In genomic region chr10:7819126-7819470, GRCh38 we compare ENCODE assay signal across 8 cellular contexts. TPM values are rescaled to one million over a fixed set of nuclear protein-coding genes. Genes with fewer than 3 reads are reported as not detected.
DNase-seq lines count a peak whose midpoint lies in the region; TF ChIP-seq lines count a peak whose summit lies in the region.

No MANE protein-coding gene starts in this region.

- DNase-seq in NCI-H2227 (lab: John Stamatoyannopoulos, UW; ENCODE audit: unreplicated experiment) (peak; percentile 11), NCI-H2227 treated with DMSO at 0.1 percent for 48 hours (lab: John Stamatoyannopoulos, UW) (no peak), H7 (peak; percentile 49), esophagus muscularis mucosa (ENCODE audit: extremely low spot score) (no peak), tibial artery (peak in 1 of 2 donors; percentile 51)
- DNase-seq in activated CD4-positive, alpha-beta T cell treated with anti-CD3 and anti-CD28 coated beads, Interleukin-2, amount 50 U/mL, for 1 hour = peak; percentile 13

- TF ChIP-seq EP300 in esophagus muscularis mucosa (IDR thresholded peaks at IDR 0.05) = no peak

- H3K9me3 ChIP-seq in esophagus muscularis mucosa (no peaks in the 10 kb centered on the region), mucosa of rectum (ENCODE audit: control insufficient read depth in 2 of 2, low read length in 2 of 2) (no peaks in the 10 kb centered on the region), tibial artery (no peaks in the 10 kb centered on the region)

- TF ChIP-seq POLR2A in esophagus muscularis mucosa (IDR thresholded peaks at IDR 0.05; ENCODE audit: low read depth) = no peak

- under 1% methylated on average over 17 of the region's 17 CpGs for WGBS in esophagus muscularis mucosa

- H3K27me3 ChIP-seq in H7 (ENCODE audit: control insufficient read depth, insufficient read depth, low read length) = peaks cover 3% of the 10 kb centered on the region; the same call in 1 of the 2 replicates
- no peaks in the 10 kb centered on the region for H3K27me3 ChIP-seq in esophagus muscularis mucosa
- no peaks in the 10 kb centered on the region for H3K27me3 ChIP-seq in mucosa of rectum (ENCODE audit: control insufficient read depth in 2 of 2, insufficient read depth in 2 of 2, low read length in 2 of 2)
- H3K27me3 ChIP-seq in tibial artery = peaks cover 0 to 3% of the 10 kb centered on the region in 2 donors

- TF ChIP-seq CTCF in LNCAP (IDR thresholded peaks at IDR 0.05) (peak; percentile 51; the same call in 1 of the 2 replicates), esophagus muscularis mucosa (IDR thresholded peaks at IDR 0.05) (peak in 1 of 3 experiments; percentile 28), tibial artery (IDR thresholded peaks at IDR 0.05) (peak in 1 of 2 experiments; percentile 12)

- peak overlapping the region; percentile 75 to 79 (median 78) for H3K27ac ChIP-seq in esophagus muscularis mucosa (replicated peaks in 1 of 4)
- no peak overlapping the region for H3K27ac ChIP-seq in mucosa of rectum (ENCODE audit: low read depth in 2 of 2, low read length in 2 of 2)
- H3K27ac ChIP-seq in tibial artery = peak overlapping the region; percentile 73 to 78

- H3K4me3 ChIP-seq in H7 (ENCODE audit: insufficient read depth, low read depth, low read length) = peak overlapping the region; percentile 92
- H3K4me3 ChIP-seq in esophagus muscularis mucosa = peak overlapping the region; percentile 80 to 100 (median 89)
- H3K4me3 ChIP-seq in mucosa of rectum (ENCODE audit: low read length in 2 of 2) = peak overlapping the region; percentile 90 to 94
- H3K4me3 ChIP-seq in tibial artery = peak overlapping the region; percentile 85 to 95

- H3K4me1 ChIP-seq in esophagus muscularis mucosa = peaks cover 17 to 29% (median 18%) of the 10 kb centered on the region in 4 donors
- peaks cover 9 to 14% of the 10 kb centered on the region in 2 donors for H3K4me1 ChIP-seq in mucosa of rectum (ENCODE audit: control insufficient read depth in 2 of 2, insufficient read depth in 2 of 2, low read length in 2 of 2)
- H3K4me1 ChIP-seq in tibial artery = peaks cover 0 to 18% (median 14%) of the 10 kb centered on the region in 4 donors

- intact Hi-C loops in esophagus muscularis mucosa (cut with DNase I) (loop anchor here (2.0 kb wide), 1 partner anchor 30 kb away; the partner anchor contains the start of gene ATP5F1C), tibial artery (cut with DNase I; ENCODE audit: low total_unique reads) (no loop called here)

- H3K9ac ChIP-seq in mucosa of rectum (ENCODE audit: low read depth in 1 of 2, low read length in 2 of 2) = peak overlapping the region; percentile 68 to 71

- no peaks in the 10 kb centered on the region; the same call in 1 of the 2 replicates for H3K36me3 ChIP-seq in H7 (replicated peaks; ENCODE audit: control insufficient read depth, insufficient read depth, low read length)
- H3K36me3 ChIP-seq in esophagus muscularis mucosa = peaks cover 0 to 23% (median 3%) of the 10 kb centered on the region in 4 donors
- H3K36me3 ChIP-seq in mucosa of rectum (ENCODE audit: control insufficient read depth in 2 of 2, insufficient read depth in 2 of 2, low read length in 2 of 2) = peaks cover 0 to 3% of the 10 kb centered on the region in 2 donors
- H3K36me3 ChIP-seq in tibial artery = peaks cover 0 to 10% (median 0%) of the 10 kb centered on the region in 3 donors

RNA-seq across cellular contexts. Expression of gene TAF3, which starts 0.8 kb away (rescaled TPM):
- 1.5 and 2.7 TPM in 2 replicates for total RNA-seq in H7 (2014; rRNA removed; shearing (Covaris generic))
- 10 to 100 TPM in 3 of 4 donors, 1 to 10 TPM in 1; 8.8 to 11.2 (median 10.7) TPM for total RNA-seq in esophagus muscularis mucosa

RNA-seq across cellular contexts. Expression of gene ATP5F1C, which starts 31.1 kb away (rescaled TPM):
- total RNA-seq in H7 (2014; rRNA removed; shearing (Covaris generic)) = 414 and 483 TPM in 2 replicates
- 100 to 1,000 TPM; 220 to 321 (median 258) TPM for total RNA-seq in esophagus muscularis mucosa

RNA-seq across cellular contexts. Expression of gene KIN, which starts 31.3 kb away (rescaled TPM):
- 5.9 and 10.6 TPM in 2 replicates for total RNA-seq in H7 (2014; rRNA removed; shearing (Covaris generic))
- total RNA-seq in esophagus muscularis mucosa = 1 to 10 TPM; 3.1 to 8.3 (median 6.1) TPM

Comparison
In these comparisons a context has a peak if more than half of its experiments do, and no peak if none do; other contexts are left out.
1. DNase-seq: peak in NCI-H2227 (single experiment), H7 (single experiment) and activated CD4-positive, alpha-beta T cell treated with anti-CD3 and anti-CD28 coated beads, Interleukin-2, amount 50 U/mL, for 1 hour (single experiment); none in NCI-H2227 treated with DMSO at 0.1 percent for 48 hours (single experiment) and esophagus muscularis mucosa (single experiment).
2. H3K27ac ChIP-seq: peak in esophagus muscularis mucosa (4 of 4) and tibial artery (2 of 2); none in mucosa of rectum (0 of 2).
3. Peak in every context shown above with its lines, with median percentiles within 50 percentile points of each other: H3K4me3 ChIP-seq.